Comparison of ENCODE assay signal across 8 cellular contexts in genomic region chr19:58059003-58059671, GRCh38. TPM values are rescaled to one million over a fixed set of nuclear protein-coding genes. Genes with fewer than 3 reads are reported as not detected.
A peak's percentile ranks its signal among the peaks of the same experiment; 100 is the strongest.
DNase-seq lines count a peak whose midpoint lies in the region; ATAC-seq, FAIRE-seq and TF ChIP-seq lines count a peak whose summit lies in the region.

ZNF135 (plus strand) TSS chr19:58059282; CDS start chr19:58060003, 721 bp downstream.

- no peaks in the 10 kb centered on the region for H3K27me3 ChIP-seq in CD4-positive, alpha-beta memory T cell (ENCODE audit: insufficient read depth, low read length)

- no peak within 1 kb of the TSS for H3K27ac ChIP-seq in CD4-positive, alpha-beta memory T cell (ENCODE audit: low read depth, low read length)

- H3K36me3 Mint-ChIP-seq in CD4-positive, alpha-beta memory T cell = peaks cover 26 to 32% of the 10 kb centered on the region in 2 donors
- peaks cover 43% of the 10 kb centered on the region for H3K36me3 Mint-ChIP-seq in activated naive CD4-positive, alpha-beta T cell treated with anti-CD3 and anti-CD28 coated beads for 36 hours (ENCODE audit: low read depth)
- H3K36me3 Mint-ChIP-seq in neural crest cell (ENCODE audit: low read depth) = peaks cover 34% of the 10 kb centered on the region
- H3K36me3 Mint-ChIP-seq in stimulated activated effector memory CD8-positive, alpha-beta T cell treated with anti-CD3 and anti-CD28 coated beads, Interleukin-12 subunit alpha, Interleukin-12 subunit beta, amount 100 ng/mL, for 72 hours = no peaks in the 10 kb centered on the region

- DNase-seq in CD4-positive, alpha-beta memory T cell = peak in 4 of 5 donors; percentile 13 to 55 (median 24)
- DNase-seq in NCI-H510A treated with DMSO at 0.1 percent for 48 hours (lab: John Stamatoyannopoulos, UW) (peak; percentile 13), frontal cortex (ENCODE audit: low spot score in 2 of 2) (peak; percentile 97), neural crest cell (ENCODE audit: low read depth, low spot score) (peak; percentile 70)
- DNase-seq in activated naive CD4-positive, alpha-beta T cell treated with anti-CD3 and anti-CD28 coated beads for 36 hours = peak; percentile 72
- DNase-seq in stimulated activated effector memory CD8-positive, alpha-beta T cell treated with anti-CD3 and anti-CD28 coated beads, Interleukin-12 subunit alpha, Interleukin-12 subunit beta, amount 100 ng/mL, for 72 hours (ENCODE audit: low spot score in 2 of 2) = no peak

- peaks cover 0 to 23% of the 10 kb centered on the region in 2 donors for H3K9me3 ChIP-seq in CD4-positive, alpha-beta memory T cell (ENCODE audit: control insufficient read depth in 1 of 2, low read length in 2 of 2)

- peaks cover 12 to 19% of the 10 kb centered on the region in 2 donors for H3K27me3 Mint-ChIP-seq in CD4-positive, alpha-beta memory T cell
- peaks cover 35% of the 10 kb centered on the region for H3K27me3 Mint-ChIP-seq in activated naive CD4-positive, alpha-beta T cell treated with anti-CD3 and anti-CD28 coated beads for 36 hours (ENCODE audit: low read depth)
- H3K27me3 Mint-ChIP-seq in neural crest cell (ENCODE audit: low read depth) = no peaks in the 10 kb centered on the region

- peaks cover 2 to 88% (median 75%) of the 10 kb centered on the region in 8 donors for H3K9me3 Mint-ChIP-seq in CD4-positive, alpha-beta memory T cell
- H3K9me3 Mint-ChIP-seq in activated naive CD4-positive, alpha-beta T cell treated with anti-CD3 and anti-CD28 coated beads for 36 hours = peaks cover 44% of the 10 kb centered on the region
- peaks cover 15% of the 10 kb centered on the region for H3K9me3 Mint-ChIP-seq in neural crest cell
- H3K9me3 Mint-ChIP-seq in stimulated activated effector memory CD8-positive, alpha-beta T cell treated with anti-CD3 and anti-CD28 coated beads, Interleukin-12 subunit alpha, Interleukin-12 subunit beta, amount 100 ng/mL, for 72 hours = peaks cover 20% of the 10 kb centered on the region

- no peak for TF ChIP-seq CTCF in neural crest cell (conservative IDR thresholded peaks at IDR 0.05)

- CTCF ChIA-PET in CD4-positive, alpha-beta memory T cell (lab: Charles Lee; ENCODE audit: partially characterized antibody) = no interaction called here
- CTCF ChIA-PET in activated naive CD4-positive, alpha-beta T cell treated with anti-CD3 and anti-CD28 coated beads for 36 hours (lab: Charles Lee) = interaction anchor here (0.5 kb wide), 1 partner anchor 899 kb away, joined by 4 read pairs; no protein-coding TSS in a partner anchor

- intact Hi-C loops in CD4-positive, alpha-beta memory T cell (cut with micrococcal nuclease) = no loop called here
- intact Hi-C loops in activated naive CD4-positive, alpha-beta T cell treated with anti-CD3 and anti-CD28 coated beads for 36 hours (cut with micrococcal nuclease) = no loop called here

- POLR2A ChIA-PET in CD4-positive, alpha-beta memory T cell (lab: Charles Lee; ENCODE audit: partially characterized antibody) = no interaction called here

- peak within 1 kb of the TSS in 7 of 8 donors; percentile 39 to 80 (median 71) for H3K4me3 Mint-ChIP-seq in CD4-positive, alpha-beta memory T cell
- peak within 1 kb of the TSS; percentile 57 for H3K4me3 Mint-ChIP-seq in activated naive CD4-positive, alpha-beta T cell treated with anti-CD3 and anti-CD28 coated beads for 36 hours
- peak within 1 kb of the TSS; percentile 79 for H3K4me3 Mint-ChIP-seq in neural crest cell
- H3K4me3 Mint-ChIP-seq in stimulated activated effector memory CD8-positive, alpha-beta T cell treated with anti-CD3 and anti-CD28 coated beads, Interleukin-12 subunit alpha, Interleukin-12 subunit beta, amount 100 ng/mL, for 72 hours = peak within 1 kb of the TSS; percentile 30

- FAIRE-seq in frontal cortex (lab: Jason Lieb, UNC) = no peak

- H3K4me3 ChIP-seq in CD4-positive, alpha-beta memory T cell (ENCODE audit: low read length in 2 of 2) = no peak within 1 kb of the TSS

- H3K36me3 ChIP-seq in CD4-positive, alpha-beta memory T cell (ENCODE audit: insufficient read depth, low read length) = no peaks in the 10 kb centered on the region

- peak within 1 kb of the TSS in 2 of 7 donors; percentile 42 to 48 for H3K27ac Mint-ChIP-seq in CD4-positive, alpha-beta memory T cell
- H3K27ac Mint-ChIP-seq in activated naive CD4-positive, alpha-beta T cell treated with anti-CD3 and anti-CD28 coated beads for 36 hours = peak within 1 kb of the TSS; percentile 63
- peak within 1 kb of the TSS; percentile 73 for H3K27ac Mint-ChIP-seq in neural crest cell (ENCODE audit: unreplicated experiment)
- H3K27ac Mint-ChIP-seq in stimulated activated effector memory CD8-positive, alpha-beta T cell treated with anti-CD3 and anti-CD28 coated beads, Interleukin-12 subunit alpha, Interleukin-12 subunit beta, amount 100 ng/mL, for 72 hours = no peak within 1 kb of the TSS

- ATAC-seq in stimulated activated effector memory CD8-positive, alpha-beta T cell treated with anti-CD3 and anti-CD28 coated beads, Interleukin-12 subunit alpha, Interleukin-12 subunit beta, amount 100 ng/mL, for 72 hours = peak; percentile 62
- ATAC-seq in GM21825 (IDR thresholded peaks at IDR 0.05; ENCODE audit: unreplicated experiment) = no peak
- ATAC-seq in HG02588 (IDR thresholded peaks at IDR 0.05; ENCODE audit: unreplicated experiment) = no peak

- H3K4me1 ChIP-seq in CD4-positive, alpha-beta memory T cell (ENCODE audit: insufficient read depth, low read length) = peaks cover 3% of the 10 kb centered on the region

- H3K4me1 Mint-ChIP-seq in CD4-positive, alpha-beta memory T cell = peaks cover 0 to 14% (median 4%) of the 10 kb centered on the region in 4 donors
- peaks cover 4% of the 10 kb centered on the region for H3K4me1 Mint-ChIP-seq in activated naive CD4-positive, alpha-beta T cell treated with anti-CD3 and anti-CD28 coated beads for 36 hours (ENCODE audit: low read depth)
- H3K4me1 Mint-ChIP-seq in neural crest cell = peaks cover 7% of the 10 kb centered on the region
- H3K4me1 Mint-ChIP-seq in stimulated activated effector memory CD8-positive, alpha-beta T cell treated with anti-CD3 and anti-CD28 coated beads, Interleukin-12 subunit alpha, Interleukin-12 subunit beta, amount 100 ng/mL, for 72 hours = peaks cover 11% of the 10 kb centered on the region

RNA-seq across cellular contexts. Expression of gene ZNF135, which starts in this region (rescaled TPM):
- under 1 TPM; 0.41 to 0.47 TPM for total RNA-seq in CD4-positive, alpha-beta memory T cell
- 1 to 10 TPM in 1 of 2 donors, under 1 TPM in 1; 0.44 to 2.0 TPM for polyA plus RNA-seq in CD4-positive, alpha-beta memory T cell
- under 1 TPM; 0.54 to 0.62 TPM for total RNA-seq in activated naive CD4-positive, alpha-beta T cell treated with anti-CD3 and anti-CD28 coated beads for 36 hours
- 11.8 TPM for total RNA-seq in frontal cortex
- 6.0 and 6.3 TPM in 2 replicates for total RNA-seq in neural crest cell

Comparison
In these comparisons a context has a peak if more than half of its experiments do, and no peak if none do; other contexts are left out.
1. Peak in DNase-seq in activated naive CD4-positive, alpha-beta T cell treated with anti-CD3 and anti-CD28 coated beads for 36 hours; RNA of the gene not detected or under 1 TPM.
2. DNase-seq: peak in CD4-positive, alpha-beta memory T cell (4 of 5), NCI-H510A treated with DMSO at 0.1 percent for 48 hours (single experiment), frontal cortex (2 of 2) and neural crest cell (single experiment); none in stimulated activated effector memory CD8-positive, alpha-beta T cell treated with anti-CD3 and anti-CD28 coated beads, Interleukin-12 subunit alpha, Interleukin-12 subunit beta, amount 100 ng/mL, for 72 hours (0 of 2).
3. Peak in every context shown above with its lines, with median percentiles within 50 percentile points of each other: H3K4me3 Mint-ChIP-seq.